Comparison of ENCODE assay signal across 1 cellular context in genomic region chr2:121075006-121075545, GRCh38.
TF ChIP-seq lines count a peak whose summit lies in the region.

No MANE protein-coding gene starts in this region.

TF ChIP-seq in K562, 482 proteins besides CTCF, POLR2A, EP300 and RAD21 (continued from another document and continues in another):
- TF ChIP-seq, protein P1, sequence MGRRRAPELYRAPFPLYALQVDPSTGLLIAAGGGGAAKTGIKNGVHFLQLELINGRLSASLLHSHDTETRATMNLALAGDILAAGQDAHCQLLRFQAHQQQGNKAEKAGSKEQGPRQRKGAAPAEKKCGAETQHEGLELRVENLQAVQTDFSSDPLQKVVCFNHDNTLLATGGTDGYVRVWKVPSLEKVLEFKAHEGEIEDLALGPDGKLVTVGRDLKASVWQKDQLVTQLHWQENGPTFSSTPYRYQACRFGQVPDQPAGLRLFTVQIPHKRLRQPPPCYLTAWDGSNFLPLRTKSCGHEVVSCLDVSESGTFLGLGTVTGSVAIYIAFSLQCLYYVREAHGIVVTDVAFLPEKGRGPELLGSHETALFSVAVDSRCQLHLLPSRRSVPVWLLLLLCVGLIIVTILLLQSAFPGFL (CRISPR knock-in tag; IDR thresholded peaks at IDR 0.05), result peak; percentile 75; the same call in 1 of the 2 replicates
- TF ChIP-seq FOXM1 (IDR thresholded peaks at IDR 0.05; ENCODE audit: low read depth) (no peak), FOXM1 (CRISPR knock-in tag; IDR thresholded peaks at IDR 0.05; ENCODE audit: low read depth) (no peak; the same call in 1 of the 2 replicates), DNMT1 (IDR thresholded peaks at IDR 0.05) (no peak), TAF9B (IDR thresholded peaks at IDR 0.05; ENCODE audit: partially characterized antibody) (peak; percentile 92), HDAC6 (IDR thresholded peaks at IDR 0.05; ENCODE audit: low read depth, low read length) (peak; percentile 72; the same call in 1 of the 2 replicates), ZNF592 (IDR thresholded peaks at IDR 0.05) (no peak), HINFP (tag; conservative IDR thresholded peaks at IDR 0.05; ENCODE audit: low read depth) (no peak), SMARCE1 (IDR thresholded peaks at IDR 0.05) (no peak), KLF1 (tag; IDR thresholded peaks at IDR 0.05) (no peak), ZNF217 (CRISPR knock-in tag; IDR thresholded peaks at IDR 0.05) (no peak), MEIS2 (IDR thresholded peaks at IDR 0.05; ENCODE audit: partially characterized antibody) (peak; percentile 94), ZKSCAN1 (IDR thresholded peaks at IDR 0.05; ENCODE audit: low read depth, low read length) (peak; percentile 81), EP400 (IDR thresholded peaks at IDR 0.05) (no peak), ZNF408 (CRISPR knock-in tag; IDR thresholded peaks at IDR 0.05; ENCODE audit: low read depth) (no peak; the same call in 1 of the 2 replicates), MEF2D (tag; conservative IDR thresholded peaks at IDR 0.05; ENCODE audit: low read depth) (no peak), MYBL2 (IDR thresholded peaks at IDR 0.05; ENCODE audit: low read depth) (no peak), MYBL2 (CRISPR knock-in tag; IDR thresholded peaks at IDR 0.05; ENCODE audit: borderline replicate concordance) (no peak), NBN (IDR thresholded peaks at IDR 0.05; ENCODE audit: low read depth) (peak; percentile 75; the same call in 1 of the 2 replicates), NFIX (CRISPR knock-in tag; IDR thresholded peaks at IDR 0.05; ENCODE audit: low read depth) (no peak), BCOR (IDR thresholded peaks at IDR 0.05) (0 out of 2 replicates have a peak, but pooled peaks have one; percentile 19), ZHX1 (conservative IDR thresholded peaks at IDR 0.05; ENCODE audit: low read length) (0 out of 2 replicates have a peak, but pooled peaks have one; percentile 47), TOE1 (IDR thresholded peaks at IDR 0.05; ENCODE audit: borderline replicate concordance) (0 out of 2 replicates have a peak, but pooled peaks have one; percentile 41), TOE1 (CRISPR knock-in tag; IDR thresholded peaks at IDR 0.05; ENCODE audit: borderline replicate concordance, low read depth) (no peak), RB1 (IDR thresholded peaks at IDR 0.05; ENCODE audit: low read depth) (peak; percentile 30; the same call in 1 of the 2 replicates), POLR2AphosphoS5 (IDR thresholded peaks at IDR 0.05; ENCODE audit: control insufficient read depth, insufficient read depth, low read depth, low read length) (peak; percentile 100), IFI16 (CRISPR knock-in tag; IDR thresholded peaks at IDR 0.05) (no peak), ZBTB49 (CRISPR knock-in tag; IDR thresholded peaks at IDR 0.05; ENCODE audit: borderline replicate concordance) (no peak), ZNF311 (CRISPR knock-in tag; IDR thresholded peaks at IDR 0.05) (no peak), TFAP4 (CRISPR knock-in tag; IDR thresholded peaks at IDR 0.05; ENCODE audit: borderline replicate concordance) (peak; percentile 67), SP1 (CRISPR knock-in tag; IDR thresholded peaks at IDR 0.05) (peak; percentile 40; the same call in 1 of the 2 replicates), ETV1 (tag; conservative IDR thresholded peaks at IDR 0.05; ENCODE audit: low read depth) (0 out of 2 replicates have a peak, but pooled peaks have one; percentile 14), SNIP1 (IDR thresholded peaks at IDR 0.05; ENCODE audit: low read depth) (no peak), SUPT5H (IDR thresholded peaks at IDR 0.05) (peak; percentile 99), SPI1 (IDR thresholded peaks at IDR 0.05; ENCODE audit: borderline replicate concordance, low read depth, low read length) (0 out of 2 replicates have a peak, but pooled peaks have one; percentile 14), TCF15 (CRISPR knock-in tag; IDR thresholded peaks at IDR 0.05) (no peak), ESRRB (CRISPR knock-in tag; IDR thresholded peaks at IDR 0.05; ENCODE audit: borderline replicate concordance) (peak; percentile 99)
- TF ChIP-seq, protein P2, sequence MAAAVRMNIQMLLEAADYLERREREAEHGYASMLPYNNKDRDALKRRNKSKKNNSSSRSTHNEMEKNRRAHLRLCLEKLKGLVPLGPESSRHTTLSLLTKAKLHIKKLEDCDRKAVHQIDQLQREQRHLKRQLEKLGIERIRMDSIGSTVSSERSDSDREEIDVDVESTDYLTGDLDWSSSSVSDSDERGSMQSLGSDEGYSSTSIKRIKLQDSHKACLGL (CRISPR knock-in tag; IDR thresholded peaks at IDR 0.05; ENCODE audit: borderline replicate concordance, poor library complexity, severe bottlenecking), result no peak
- TF ChIP-seq, protein P3, sequence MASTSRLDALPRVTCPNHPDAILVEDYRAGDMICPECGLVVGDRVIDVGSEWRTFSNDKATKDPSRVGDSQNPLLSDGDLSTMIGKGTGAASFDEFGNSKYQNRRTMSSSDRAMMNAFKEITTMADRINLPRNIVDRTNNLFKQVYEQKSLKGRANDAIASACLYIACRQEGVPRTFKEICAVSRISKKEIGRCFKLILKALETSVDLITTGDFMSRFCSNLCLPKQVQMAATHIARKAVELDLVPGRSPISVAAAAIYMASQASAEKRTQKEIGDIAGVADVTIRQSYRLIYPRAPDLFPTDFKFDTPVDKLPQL (IDR thresholded peaks at IDR 0.05; ENCODE audit: extremely low read depth, insufficient read length), result peak; percentile 99
- TF ChIP-seq, protein P4, sequence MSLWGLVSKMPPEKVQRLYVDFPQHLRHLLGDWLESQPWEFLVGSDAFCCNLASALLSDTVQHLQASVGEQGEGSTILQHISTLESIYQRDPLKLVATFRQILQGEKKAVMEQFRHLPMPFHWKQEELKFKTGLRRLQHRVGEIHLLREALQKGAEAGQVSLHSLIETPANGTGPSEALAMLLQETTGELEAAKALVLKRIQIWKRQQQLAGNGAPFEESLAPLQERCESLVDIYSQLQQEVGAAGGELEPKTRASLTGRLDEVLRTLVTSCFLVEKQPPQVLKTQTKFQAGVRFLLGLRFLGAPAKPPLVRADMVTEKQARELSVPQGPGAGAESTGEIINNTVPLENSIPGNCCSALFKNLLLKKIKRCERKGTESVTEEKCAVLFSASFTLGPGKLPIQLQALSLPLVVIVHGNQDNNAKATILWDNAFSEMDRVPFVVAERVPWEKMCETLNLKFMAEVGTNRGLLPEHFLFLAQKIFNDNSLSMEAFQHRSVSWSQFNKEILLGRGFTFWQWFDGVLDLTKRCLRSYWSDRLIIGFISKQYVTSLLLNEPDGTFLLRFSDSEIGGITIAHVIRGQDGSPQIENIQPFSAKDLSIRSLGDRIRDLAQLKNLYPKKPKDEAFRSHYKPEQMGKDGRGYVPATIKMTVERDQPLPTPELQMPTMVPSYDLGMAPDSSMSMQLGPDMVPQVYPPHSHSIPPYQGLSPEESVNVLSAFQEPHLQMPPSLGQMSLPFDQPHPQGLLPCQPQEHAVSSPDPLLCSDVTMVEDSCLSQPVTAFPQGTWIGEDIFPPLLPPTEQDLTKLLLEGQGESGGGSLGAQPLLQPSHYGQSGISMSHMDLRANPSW (CRISPR knock-in tag; IDR thresholded peaks at IDR 0.05), result no peak
- TF ChIP-seq, protein P5, sequence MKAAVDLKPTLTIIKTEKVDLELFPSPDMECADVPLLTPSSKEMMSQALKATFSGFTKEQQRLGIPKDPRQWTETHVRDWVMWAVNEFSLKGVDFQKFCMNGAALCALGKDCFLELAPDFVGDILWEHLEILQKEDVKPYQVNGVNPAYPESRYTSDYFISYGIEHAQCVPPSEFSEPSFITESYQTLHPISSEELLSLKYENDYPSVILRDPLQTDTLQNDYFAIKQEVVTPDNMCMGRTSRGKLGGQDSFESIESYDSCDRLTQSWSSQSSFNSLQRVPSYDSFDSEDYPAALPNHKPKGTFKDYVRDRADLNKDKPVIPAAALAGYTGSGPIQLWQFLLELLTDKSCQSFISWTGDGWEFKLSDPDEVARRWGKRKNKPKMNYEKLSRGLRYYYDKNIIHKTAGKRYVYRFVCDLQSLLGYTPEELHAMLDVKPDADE (conservative IDR thresholded peaks at IDR 0.05; ENCODE audit: control insufficient read depth, low read depth, low read length), result peak; percentile 100
